Comparison of ENCODE assay signal across 9 cellular contexts in the genomic region with DNA sequence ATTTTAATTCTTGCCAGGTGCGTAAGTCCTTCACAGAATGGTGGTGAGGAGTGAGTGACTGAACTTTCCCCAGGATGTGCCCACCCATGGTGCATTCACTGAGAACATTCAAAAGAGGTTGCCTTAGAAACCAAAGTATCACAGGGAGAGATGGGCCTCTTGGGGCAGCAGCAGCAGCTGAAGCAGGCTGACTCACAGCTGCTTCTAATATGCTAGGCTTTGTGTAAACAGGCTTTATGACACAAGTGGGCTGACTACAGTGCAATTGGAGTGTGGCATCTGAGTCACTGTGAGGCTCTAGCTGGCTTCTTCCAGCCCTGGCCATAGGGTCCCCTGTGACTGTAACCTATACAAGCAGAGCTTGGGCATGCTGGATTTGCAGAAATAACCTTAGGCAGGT. TPM values are rescaled to one million over a fixed set of nuclear protein-coding genes. Genes with fewer than 3 reads are reported as not detected.
A peak's percentile ranks its signal among the peaks of the same experiment; 100 is the strongest.
DNase-seq lines count a peak whose midpoint lies in the region; ATAC-seq, FAIRE-seq and TF ChIP-seq lines count a peak whose summit lies in the region.
"Had no signal": no experiment of that assay in that cellular context is flagged by ENCODE, and none has a peak within 500 bp of the region (broad histone marks: within the 10 kb centered on the region; RNA-seq: fewer than 3 reads in every experiment).

No MANE protein-coding gene starts in this region.

- intact Hi-C loops in transverse colon (cut with DNase I; ENCODE audit: low total_unique reads) (no loop called here), esophagus squamous epithelium (cut with DNase I) (no loop called here)

- H3K36me3 ChIP-seq in keratinocyte (ENCODE audit: control insufficient read depth in 2 of 2, extremely low read depth in 1 of 2, insufficient read depth in 2 of 2, low read length in 2 of 2) (no peaks in the 10 kb centered on the region), transverse colon (no peaks in the 10 kb centered on the region), esophagus squamous epithelium (peaks cover 0 to 11% (median 0%) of the 10 kb centered on the region in 3 donors)

- no peaks in the 10 kb centered on the region for H3K9me1 ChIP-seq in keratinocyte (ENCODE audit: control insufficient read depth, extremely low read depth, insufficient read depth, low read length)

- no peak for ATAC-seq in HG03045 (IDR thresholded peaks at IDR 0.05; ENCODE audit: unreplicated experiment)

- no peak overlapping the region for H3K27ac ChIP-seq in keratinocyte (ENCODE audit: control insufficient read depth, insufficient read depth, low read length)
- H3K27ac ChIP-seq in transverse colon = peak overlapping the region; percentile 45 to 56 (median 53)
- peak overlapping the region in 2 of 4 donors; percentile 19 to 52 for H3K27ac ChIP-seq in esophagus squamous epithelium

- peaks cover 3% of the 10 kb centered on the region for H3K27me3 ChIP-seq in keratinocyte (ENCODE audit: control insufficient read depth, extremely low read depth, insufficient read depth, low read length)
- H3K27me3 ChIP-seq in transverse colon = no peaks in the 10 kb centered on the region
- H3K27me3 ChIP-seq in esophagus squamous epithelium = no peaks in the 10 kb centered on the region

- H3K79me2 ChIP-seq in keratinocyte (ENCODE audit: control insufficient read depth, insufficient read depth, low read length) = no peaks in the 10 kb centered on the region

- TF ChIP-seq EP300 in transverse colon (IDR thresholded peaks at IDR 0.05; ENCODE audit: low read depth) = no peak

- H2AFZ ChIP-seq in keratinocyte (ENCODE audit: control insufficient read depth, low read length) = no peak overlapping the region

- no peaks in the 10 kb centered on the region for H4K20me1 ChIP-seq in keratinocyte (ENCODE audit: control insufficient read depth, extremely low read depth, insufficient read depth, low read length)

- no peaks in the 10 kb centered on the region for H3K9me3 ChIP-seq in keratinocyte (ENCODE audit: control insufficient read depth, low read depth, low read length)
- no peaks in the 10 kb centered on the region for H3K9me3 ChIP-seq in transverse colon
- no peaks in the 10 kb centered on the region for H3K9me3 ChIP-seq in esophagus squamous epithelium

- H3K4me2 ChIP-seq in keratinocyte (ENCODE audit: control insufficient read depth, extremely low read depth, insufficient read depth, low read depth, low read length) = no peak overlapping the region

- TF ChIP-seq POLR2A in transverse colon (IDR thresholded peaks at IDR 0.05) (no peak), esophagus squamous epithelium (IDR thresholded peaks at IDR 0.05) (no peak)

- no peak overlapping the region for H3K9ac ChIP-seq in keratinocyte (ENCODE audit: control insufficient read depth, extremely low read depth, insufficient read depth, low read length)

- FAIRE-seq in keratinocyte (lab: Jason Lieb, UNC) = peak; percentile 17

- TF ChIP-seq CTCF in astrocyte of the cerebellum (IDR thresholded peaks at IDR 0.05; ENCODE audit: low read depth, low read length, missing control alignments) (no peak), keratinocyte (optimal IDR thresholded peaks at IDR 0.05 in 1 of 3, IDR thresholded peaks at IDR 0.05 in 1 of 3, conservative IDR thresholded peaks at IDR 0.05 in 1 of 3; ENCODE audit: extremely low read depth in 1 of 3, insufficient read depth in 2 of 3, low read length in 3 of 3) (peak; percentile 25 to 29 (median 26)), transverse colon (IDR thresholded peaks at IDR 0.05) (peak in 1 of 5 experiments; percentile 9), esophagus squamous epithelium (IDR thresholded peaks at IDR 0.05) (no peak)

- dilution Hi-C loops in keratinocyte (cut with MboI; ENCODE audit: extremely low pct_ligation_motif_present, low sequenced_read_pairs) = no loop called here

- H3K4me1 ChIP-seq in keratinocyte (ENCODE audit: control insufficient read depth, extremely low read depth, insufficient read depth, low read length) (peaks cover 7% of the 10 kb centered on the region), transverse colon (peaks cover 0 to 11% (median 9%) of the 10 kb centered on the region in 4 donors), esophagus squamous epithelium (peaks cover 0 to 12% (median 4%) of the 10 kb centered on the region in 3 donors)

- 50 to 67% methylated on average over 1 of the region's 1 CpG for WGBS in transverse colon (ENCODE audit: low coverage in 1 of 2), 2 donors
- WGBS in esophagus squamous epithelium, 2 donors = 57 to 60% methylated on average over 1 of the region's 1 CpG

- DNase-seq in stimulated activated CD4-positive, alpha-beta T cell treated with anti-CD3 and anti-CD28 coated beads, Interleukin-4, amount 100 ng/mL, for 24 hours = peak; percentile 5
- DNase-seq in stimulated activated CD4-positive, alpha-beta T cell treated with anti-CD3 and anti-CD28 coated beads, Interleukin-2, amount 100 ng/mL, for 48 hours = no peak
- DNase-seq in NCI-H2227 treated with DMSO at 0.1 percent for 48 hours (lab: John Stamatoyannopoulos, UW) (peak; percentile 85), astrocyte of the cerebellum (ENCODE audit: low read depth) (peak; percentile 88), keratinocyte (ENCODE audit: low read depth, low spot score) (no peak), transverse colon (peak; percentile 68), esophagus squamous epithelium (lab: John Stamatoyannopoulos, UW) (no peak)
- DNase-seq: stimulated activated naive B cell treated with anti-CD40 and anti-IgM and Interleukin-4, amounts not matched to agents 10 μg/mL and 1 μg/mL and 100 μg/mL, for 72 hours had no signal

- H3K4me3 ChIP-seq in astrocyte of the cerebellum (ENCODE audit: low read depth, low read length) = no peak overlapping the region
- H3K4me3 ChIP-seq in keratinocyte (ENCODE audit: control insufficient read depth in 2 of 3, extremely low read depth in 1 of 3, insufficient read depth in 2 of 3, low read depth in 1 of 3, low read length in 3 of 3) = no peak overlapping the region
- H3K4me3 ChIP-seq in transverse colon = no peak overlapping the region
- H3K4me3 ChIP-seq in esophagus squamous epithelium = no peak overlapping the region

- in situ Hi-C loops in astrocyte of the cerebellum (cut with HindIII; ENCODE audit: low sequenced_read_pairs) = no loop called here
- in situ Hi-C loops in transverse colon (cut with MboI; ENCODE audit: low pct_ligation_motif_present in 1 of 4, low pct_unique_long_range_greater_than_20kb in 1 of 4, low sequenced_read_pairs in 3 of 4) = no loop called here

RNA-seq across cellular contexts. Expression of gene PIGP, which starts 12.6 kb away (rescaled TPM):
- polyA plus RNA-seq in keratinocyte = 12.3 to 31.8 TPM (median 22.4 TPM) in 3 replicates
- polyA plus RNA-seq in keratinocyte (2011; ENCODE audit: low read depth) = 3.1 TPM
- polyA plus RNA-seq in keratinocyte (2011; cell fraction: cytosol; rRNA removed) = 15.5 and 43.0 TPM in 2 replicates
- polyA plus RNA-seq in keratinocyte (2011; cell fraction: nucleus; rRNA removed) = 13.8 and 16.2 TPM in 2 replicates
- polyA plus RNA-seq in keratinocyte (2012; ENCODE audit: low replicate concordance) = 11.6 and 12.5 TPM in 2 replicates
- 6.2 to 11.4 TPM (median 6.2 TPM) in 3 replicates for polyA minus RNA-seq in keratinocyte
- polyA minus RNA-seq in keratinocyte (2011; cell fraction: cytosol; rRNA and poly(A)+ RNA removed) = 11.1 TPM
- 1.7 and 4.0 TPM in 2 replicates for polyA minus RNA-seq in keratinocyte (2011; cell fraction: nucleus; rRNA and poly(A)+ RNA removed)
- total RNA-seq in transverse colon (10 to 100 TPM in 1 of 4 donors, 1 to 10 TPM in 2, under 1 TPM in 1; 0.80 to 10.2 (median 7.6) TPM), esophagus squamous epithelium (10 to 100 TPM in 3 of 4 donors, 1 to 10 TPM in 1; 9.0 to 15.4 (median 11.4) TPM)

RNA-seq across cellular contexts. Expression of gene TTC3, which starts 12.8 kb away (rescaled TPM):
- polyA plus RNA-seq in keratinocyte = 37.0 to 42.8 TPM (median 38.5 TPM) in 3 replicates
- polyA plus RNA-seq in keratinocyte (2011; ENCODE audit: low read depth) = 177 TPM
- 38.0 and 40.7 TPM in 2 replicates for polyA plus RNA-seq in keratinocyte (2011; cell fraction: cytosol; rRNA removed)
- polyA plus RNA-seq in keratinocyte (2011; cell fraction: nucleus; rRNA removed) = 90.5 and 92.8 TPM in 2 replicates
- polyA plus RNA-seq in keratinocyte (2012; ENCODE audit: low replicate concordance) = 23.5 and 36.1 TPM in 2 replicates
- polyA minus RNA-seq in keratinocyte = 18.4 to 77.9 TPM (median 41.8 TPM) in 3 replicates
- 68.9 TPM for polyA minus RNA-seq in keratinocyte (2011; cell fraction: cytosol; rRNA and poly(A)+ RNA removed)
- 65.2 and 134 TPM in 2 replicates for polyA minus RNA-seq in keratinocyte (2011; cell fraction: nucleus; rRNA and poly(A)+ RNA removed)
- total RNA-seq in transverse colon (100 to 1,000 TPM in 3 of 4 donors, 10 to 100 TPM in 1; 84.0 to 247 (median 146) TPM), esophagus squamous epithelium (10 to 100 TPM; 41.2 to 80.1 (median 64.1) TPM)

RNA-seq across cellular contexts. Expression of gene RIPPLY3, which starts 53.8 kb away (rescaled TPM):
- polyA plus RNA-seq in keratinocyte = 0.05 to 0.07 TPM in 2 of 3 replicates, not detected in the other
- polyA plus RNA-seq in keratinocyte (2011; ENCODE audit: low read depth) = not detected
- not detected in 2 replicates for polyA plus RNA-seq in keratinocyte (2011; cell fraction: cytosol; rRNA removed)
- not detected in 2 replicates for polyA plus RNA-seq in keratinocyte (2011; cell fraction: nucleus; rRNA removed)
- 0.05 TPM in 1 of 2 replicates, not detected in the other for polyA plus RNA-seq in keratinocyte (2012; ENCODE audit: low replicate concordance)
- not detected in 3 replicates for polyA minus RNA-seq in keratinocyte
- polyA minus RNA-seq in keratinocyte (2011; cell fraction: cytosol; rRNA and poly(A)+ RNA removed) = not detected
- polyA minus RNA-seq in keratinocyte (2011; cell fraction: nucleus; rRNA and poly(A)+ RNA removed) = not detected in 2 replicates
- under 1 TPM in 1 of 4 donors, not detected in 3; 0.27 TPM for total RNA-seq in transverse colon
- under 1 TPM in 3 of 4 donors, not detected in 1; 0.40 to 0.57 (median 0.47) TPM for total RNA-seq in esophagus squamous epithelium

Comparison
In these comparisons a context has a peak if more than half of its experiments do, and no peak if none do; other contexts are left out.
1. DNase-seq: peak in stimulated activated CD4-positive, alpha-beta T cell treated with anti-CD3 and anti-CD28 coated beads, Interleukin-4, amount 100 ng/mL, for 24 hours (single experiment), NCI-H2227 treated with DMSO at 0.1 percent for 48 hours (single experiment), astrocyte of the cerebellum (single experiment) and transverse colon (single experiment); none in stimulated activated CD4-positive, alpha-beta T cell treated with anti-CD3 and anti-CD28 coated beads, Interleukin-2, amount 100 ng/mL, for 48 hours (0 of 2), keratinocyte (single experiment) and esophagus squamous epithelium (single experiment).
2. CTCF ChIP-seq: peak in keratinocyte (3 of 3); none in astrocyte of the cerebellum (single experiment) and esophagus squamous epithelium (0 of 6).